32 cellular contexts compared by ENCODE assay signal in the genomic region with DNA sequence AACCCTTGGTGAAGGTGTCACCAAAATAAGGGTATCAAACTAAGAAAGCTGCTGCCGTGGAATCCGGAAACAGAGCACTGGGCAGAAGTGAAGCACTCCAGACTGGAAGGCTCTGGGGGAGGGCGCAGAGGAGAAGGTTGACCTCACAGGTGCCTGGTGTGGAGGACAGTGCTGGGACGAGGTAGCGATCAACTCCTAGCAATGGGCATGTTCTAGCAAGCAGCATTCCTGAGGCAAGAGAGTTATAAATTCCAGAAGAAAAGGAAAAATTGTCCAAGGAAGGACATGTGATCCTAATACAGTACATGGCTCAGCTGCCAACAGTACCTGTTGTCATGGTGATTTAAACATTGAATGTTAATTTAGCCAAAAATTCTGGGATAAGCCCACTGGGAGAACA. TPM values are rescaled to one million over a fixed set of nuclear protein-coding genes. Genes with fewer than 3 reads are reported as not detected.
"Had no signal": no experiment of that assay in that cellular context is flagged by ENCODE, and none has a peak within 500 bp of the region (broad histone marks: within the 10 kb centered on the region; RNA-seq: fewer than 3 reads in every experiment).

No MANE protein-coding gene starts in this region.

- H3K9me3 Mint-ChIP-seq: memory B cell; mesothelial cell of epicardium; naive B cell; natural killer cell treated with Interleukin-12 subunit alpha and Interleukin-12 subunit beta and Interleukin-15 and Interleukin-18, amount 100 ng/mL, for 72 hours; neural crest cell had no signal

- H3K27me3 ChIP-seq: esophagus squamous epithelium, gastrocnemius medialis, right atrium auricular region, thyroid gland had no signal

- H3K4me3 ChIP-seq: coronary artery, esophagus squamous epithelium, gastrocnemius medialis, lower lobe of right lung, mucosa of descending colon, prostate gland, right atrium auricular region, smooth muscle cell, stomach, thyroid gland had no signal

- H3K4me2 ChIP-seq: smooth muscle cell had no signal

- H3K4me3 Mint-ChIP-seq: memory B cell; mesothelial cell of epicardium; naive B cell; natural killer cell treated with Interleukin-12 subunit alpha and Interleukin-12 subunit beta and Interleukin-15 and Interleukin-18, amount 100 ng/mL, for 72 hours; neural crest cell had no signal

- DNase-seq: dermis blood vessel endothelial cell; effector memory CD4-positive, alpha-beta T cell; erythroblast; esophagus squamous epithelium; gastrocnemius medialis; head of caudate nucleus; left ventricle myocardium superior; mucosa of descending colon; naive B cell; stimulated activated CD4-positive, alpha-beta T cell treated with anti-CD3 and anti-CD28 coated beads, Interleukin-12 subunit alpha, Interleukin-12 subunit beta, amount 100 ng/mL, for 4 hours; stimulated activated CD4-positive, alpha-beta T cell treated with anti-CD3 and anti-CD28 coated beads, Interleukin-1b, Interleukin-23, amount 100 ng/mL, for 48 hours; stimulated activated CD4-positive, alpha-beta T cell treated with anti-CD3 and anti-CD28 coated beads, Interleukin-4, amount 100 ng/mL, for 1 hour; stimulated activated CD8-positive, alpha-beta memory T cell treated with anti-CD3 and anti-CD28 coated beads, Interleukin-4, amount 100 ng/mL, for 48 hours; stimulated activated naive CD4-positive, alpha-beta T cell treated with Interleukin-2 at 50 U/mL for 16 hours; stomach; thyroid gland; trophoblast cell had no signal

- H3K27ac ChIP-seq: coronary artery, esophagus squamous epithelium, gastrocnemius medialis, lower lobe of right lung, prostate gland, right atrium auricular region, stomach, thyroid gland had no signal

- H3K27me3 Mint-ChIP-seq: memory B cell; naive B cell; natural killer cell treated with Interleukin-12 subunit alpha and Interleukin-12 subunit beta and Interleukin-15 and Interleukin-18, amount 100 ng/mL, for 72 hours had no signal

- H3K27ac Mint-ChIP-seq: memory B cell; mesothelial cell of epicardium; natural killer cell treated with Interleukin-12 subunit alpha and Interleukin-12 subunit beta and Interleukin-15 and Interleukin-18, amount 100 ng/mL, for 72 hours had no signal

- H3K4me1 Mint-ChIP-seq: mesothelial cell of epicardium had no signal

- H3K4me1 ChIP-seq: prostate gland, thyroid gland had no signal

- H3K36me3 ChIP-seq: esophagus squamous epithelium, gastrocnemius medialis, prostate gland, right atrium auricular region, thyroid gland had no signal

- H3K9me3 ChIP-seq: esophagus squamous epithelium, gastrocnemius medialis, lower lobe of right lung, mucosa of descending colon, prostate gland, right atrium auricular region, stomach, thyroid gland had no signal

RNA-seq across cellular contexts. Expression of gene AVPR2, which starts 13.3 kb away (rescaled TPM):
- total RNA-seq: endothelial cell of umbilical vein; fibroblast of villous mesenchyme; glomerular endothelial cell; mesothelial cell of epicardium; natural killer cell treated with Interleukin-12 subunit alpha and Interleukin-12 subunit beta and Interleukin-15 and Interleukin-18, amount 100 ng/mL, for 72 hours; neural crest cell; osteocyte; smooth muscle cell; temporal lobe had no signal
- polyA plus RNA-seq: endothelial cell of umbilical vein, keratinocyte, smooth muscle cell had no signal

RNA-seq across cellular contexts. Expression of gene RENBP, which starts 26.6 kb away (rescaled TPM):
- total RNA-seq: smooth muscle cell had no signal

RNA-seq across cellular contexts. Expression of gene L1CAM, which starts 31.8 kb away (rescaled TPM):
- total RNA-seq: endothelial cell of umbilical vein had no signal
